In genomic region chr7:90520484-90520883, GRCh38 we compare ENCODE assay signal across 11 cellular contexts. TPM values are rescaled to one million over a fixed set of nuclear protein-coding genes. Genes with fewer than 3 reads are reported as not detected.
DNase-seq lines count a peak whose midpoint lies in the region; TF ChIP-seq lines count a peak whose summit lies in the region.
"Had no signal": no experiment of that assay in that cellular context is flagged by ENCODE, and none has a peak within 500 bp of the region (broad histone marks: within the 10 kb centered on the region; RNA-seq: fewer than 3 reads in every experiment).

No MANE protein-coding gene starts in this region.

- H3K27me3 ChIP-seq in HAP-1 (ENCODE audit: low read depth): no peaks in the 10 kb centered on the region

- DNase-seq in AG09319 (ENCODE audit: extremely low read depth, low read depth) (no peak), HCEC 1CT (peak; percentile 40), amniotic epithelial cell (ENCODE audit: low read depth) (peak; percentile 21), left kidney (ENCODE audit: low read depth, low spot score) (peak; percentile 9), AG20443 (ENCODE audit: low spot score) (no peak), HAP-1 (ENCODE audit: low spot score in 2 of 2) (no peak), posterior vena cava (ENCODE audit: low spot score) (no peak)
- DNase-seq in activated CD4-positive, CD25-positive, alpha-beta regulatory T cell treated with anti-CD3 and anti-CD28 coated beads, Interleukin-2, amount 50 U/mL, for 72 hours: no peak
- DNase-seq: anterior cingulate cortex, midbrain had no signal

- no peaks in the 10 kb centered on the region for H3K9me3 ChIP-seq in HAP-1

- no peaks in the 10 kb centered on the region for H3K36me3 ChIP-seq in HAP-1 (replicated peaks)

- TF ChIP-seq CTCF in AG09319 (IDR thresholded peaks at IDR 0.05; ENCODE audit: low read depth, low read length): peak; percentile 14

- H3K4me3 ChIP-seq in HAP-1: no peak overlapping the region
- H3K4me3 ChIP-seq: skin epidermis had no signal

- intact Hi-C loops in posterior vena cava (cut with DNase I): no loop called here

- in situ Hi-C loops in HAP-1 (cut with MboI; ENCODE audit: low sequenced_read_pairs): no loop called here

- H3K4me1 ChIP-seq in HAP-1: no peaks in the 10 kb centered on the region

RNA-seq across cellular contexts. Expression of gene PTTG1IP2, which starts 51.0 kb away (rescaled TPM):
- under 1 TPM in 1 of 2 donors, not detected in 1; 0.76 TPM for total RNA-seq in posterior vena cava

Comparison
In these comparisons a context has a peak if more than half of its experiments do, and no peak if none do; other contexts are left out.
1. DNase-seq: peak in HCEC 1CT (single experiment), amniotic epithelial cell (single experiment) and left kidney (single experiment); none in AG09319 (single experiment), AG20443 (single experiment), HAP-1 (0 of 2), posterior vena cava (single experiment) and activated CD4-positive, CD25-positive, alpha-beta regulatory T cell treated with anti-CD3 and anti-CD28 coated beads, Interleukin-2, amount 50 U/mL, for 72 hours (single experiment).